ENCODE assay signal across 9 cellular contexts in the genomic region with DNA sequence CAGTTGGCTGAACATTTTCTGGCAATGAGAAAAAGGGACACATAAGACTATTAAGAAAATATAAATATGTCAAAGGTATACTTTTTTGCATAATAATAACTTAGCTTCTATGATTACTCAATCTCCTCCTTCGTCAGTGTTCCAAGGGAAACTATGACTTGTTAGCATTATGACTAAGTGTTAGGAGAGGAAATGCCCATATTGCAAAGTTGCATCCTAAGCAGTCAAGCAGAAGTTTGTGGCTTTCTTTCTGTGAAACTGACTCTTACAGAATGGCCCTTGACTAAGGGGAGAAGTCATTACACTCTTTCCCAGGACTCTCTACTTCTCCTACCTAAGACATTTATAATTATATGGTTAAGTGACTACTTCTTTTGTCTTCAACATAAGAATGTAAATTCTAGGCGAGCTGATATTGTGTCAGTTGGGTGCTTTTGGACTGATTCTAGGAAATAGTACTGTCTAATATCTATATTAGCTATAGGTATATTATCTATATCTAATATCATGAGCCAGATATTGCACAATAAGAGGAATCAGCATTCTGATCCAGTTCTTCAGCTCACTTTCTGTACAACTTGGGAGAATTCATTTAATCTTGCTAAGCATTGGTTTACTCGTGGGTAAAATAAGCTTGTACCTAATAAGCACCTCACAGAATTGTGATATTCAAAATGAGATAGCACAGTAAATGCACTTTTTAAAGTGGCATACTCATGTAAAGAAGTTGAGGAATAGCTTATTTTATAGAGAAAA. TPM values are rescaled to one million over a fixed set of nuclear protein-coding genes. Genes with fewer than 3 reads are reported as not detected.
DNase-seq lines count a peak whose midpoint lies in the region; ATAC-seq, FAIRE-seq and TF ChIP-seq lines count a peak whose summit lies in the region.
"Had no signal": no experiment of that assay in that cellular context is flagged by ENCODE, and none has a peak within 500 bp of the region (broad histone marks: within the 10 kb centered on the region; RNA-seq: fewer than 3 reads in every experiment).

No MANE protein-coding gene starts in this region.

- H3K9me3 ChIP-seq in Peyer's patch = no peaks in the 10 kb centered on the region

- H3K9me3 Mint-ChIP-seq in activated T-cell treated with anti-CD3 and anti-CD28 coated beads, Interleukin-2, amount 50 U/mL, for 4 hours = no peaks in the 10 kb centered on the region
- no peaks in the 10 kb centered on the region for H3K9me3 Mint-ChIP-seq in stimulated activated naive B cell treated with anti-CD40 and anti-IgM and Interleukin-4, amounts not matched to agents 10 μg/mL and 1 μg/mL and 100 μg/mL, for 72 hours
- H3K9me3 Mint-ChIP-seq: naive B cell had no signal

- no peaks in the 10 kb centered on the region for H3K36me3 ChIP-seq in bronchial epithelial cell (ENCODE audit: control insufficient read depth, insufficient read depth, low read length)
- H3K36me3 ChIP-seq in Peyer's patch = no peaks in the 10 kb centered on the region

- ATAC-seq in activated T-cell treated with anti-CD3 and anti-CD28 coated beads, Interleukin-2, amount 50 U/mL, for 4 hours = peak; percentile 98 to 99
- ATAC-seq in HG03565 (IDR thresholded peaks at IDR 0.05; ENCODE audit: unreplicated experiment) (peak; percentile 82), HG02798 (IDR thresholded peaks at IDR 0.05; ENCODE audit: poor library complexity, unreplicated experiment) (no peak)
- ATAC-seq in stimulated activated naive B cell treated with anti-CD40 and anti-IgM and Interleukin-4, amounts not matched to agents 10 μg/mL and 1 μg/mL and 100 μg/mL, for 72 hours (replicated peaks) = peak; percentile 56 to 94

- H3K27me3 ChIP-seq in bronchial epithelial cell (ENCODE audit: control insufficient read depth, insufficient read depth, low read length) (no peaks in the 10 kb centered on the region), Peyer's patch (no peaks in the 10 kb centered on the region)

- no peak for TF ChIP-seq POLR2A in Peyer's patch (IDR thresholded peaks at IDR 0.05)

- no peaks in the 10 kb centered on the region for H3K4me1 Mint-ChIP-seq in activated T-cell treated with anti-CD3 and anti-CD28 coated beads, Interleukin-2, amount 50 U/mL, for 4 hours (ENCODE audit: low read depth)
- H3K4me1 Mint-ChIP-seq in stimulated activated naive B cell treated with anti-CD40 and anti-IgM and Interleukin-4, amounts not matched to agents 10 μg/mL and 1 μg/mL and 100 μg/mL, for 72 hours = no peaks in the 10 kb centered on the region
- H3K4me1 Mint-ChIP-seq: naive B cell had no signal

- no peaks in the 10 kb centered on the region for H3K36me3 Mint-ChIP-seq in activated T-cell treated with anti-CD3 and anti-CD28 coated beads, Interleukin-2, amount 50 U/mL, for 4 hours (ENCODE audit: insufficient read depth)
- H3K36me3 Mint-ChIP-seq in stimulated activated naive B cell treated with anti-CD40 and anti-IgM and Interleukin-4, amounts not matched to agents 10 μg/mL and 1 μg/mL and 100 μg/mL, for 72 hours = no peaks in the 10 kb centered on the region
- H3K36me3 Mint-ChIP-seq: naive B cell had no signal

- FAIRE-seq in bronchial epithelial cell (lab: Jason Lieb, UNC) = no peak

- H3K4me3 Mint-ChIP-seq in activated T-cell treated with anti-CD3 and anti-CD28 coated beads, Interleukin-2, amount 50 U/mL, for 4 hours = no peak overlapping the region
- H3K4me3 Mint-ChIP-seq in stimulated activated naive B cell treated with anti-CD40 and anti-IgM and Interleukin-4, amounts not matched to agents 10 μg/mL and 1 μg/mL and 100 μg/mL, for 72 hours = no peak overlapping the region
- H3K4me3 Mint-ChIP-seq: naive B cell had no signal

- H3K27me3 Mint-ChIP-seq in activated T-cell treated with anti-CD3 and anti-CD28 coated beads, Interleukin-2, amount 50 U/mL, for 4 hours (ENCODE audit: low read depth) = peaks cover 7% of the 10 kb centered on the region
- H3K27me3 Mint-ChIP-seq in stimulated activated naive B cell treated with anti-CD40 and anti-IgM and Interleukin-4, amounts not matched to agents 10 μg/mL and 1 μg/mL and 100 μg/mL, for 72 hours = peaks cover 4 to 6% of the 10 kb centered on the region in 2 donors

- no peak for TF ChIP-seq CTCF in bronchial epithelial cell (IDR thresholded peaks at IDR 0.05; ENCODE audit: insufficient read depth, low read length, severe bottlenecking)
- no peak for TF ChIP-seq CTCF in Peyer's patch (IDR thresholded peaks at IDR 0.05)

- no peaks in the 10 kb centered on the region for H3K4me1 ChIP-seq in Peyer's patch

- H3K4me3 ChIP-seq in bronchial epithelial cell (ENCODE audit: low read depth, low read length) (no peak overlapping the region), Peyer's patch (no peak overlapping the region)

- H3K27ac ChIP-seq in caudate nucleus (ENCODE audit: low read depth, low read length) (no peak overlapping the region), Peyer's patch (no peak overlapping the region)

- no peak overlapping the region for H3K27ac Mint-ChIP-seq in stimulated activated naive B cell treated with anti-CD40 and anti-IgM and Interleukin-4, amounts not matched to agents 10 μg/mL and 1 μg/mL and 100 μg/mL, for 72 hours
- H3K27ac Mint-ChIP-seq: naive B cell had no signal

- no peak for DNase-seq in activated T-cell treated with anti-CD3 and anti-CD28 coated beads, Interleukin-2, amount 50 U/mL, for 4 hours
- DNase-seq in activated T-cell treated with anti-CD3 and anti-CD28 coated beads, Interleukin-2, amount 50 U/mL, for 1 hour = no peak
- DNase-seq in bronchial epithelial cell (ENCODE audit: low read depth) (peak; percentile 99), caudate nucleus (lab: John Stamatoyannopoulos, UW) (no peak), Peyer's patch (no peak)
- DNase-seq in stimulated activated naive B cell treated with anti-CD40 and anti-IgM and Interleukin-4, amounts not matched to agents 10 μg/mL and 1 μg/mL and 100 μg/mL, for 72 hours = no peak
- DNase-seq: naive B cell had no signal

RNA-seq across cellular contexts. Expression of a gene that starts 16.4 kb away (rescaled TPM):
- not detected for total RNA-seq in activated T-cell treated with anti-CD3 and anti-CD28 coated beads, Interleukin-2, amount 50 U/mL, for 4 hours
- total RNA-seq in bronchial epithelial cell = not detected in 2 replicates
- total RNA-seq in Peyer's patch = not detected

RNA-seq across cellular contexts. Expression of a gene that starts 18.1 kb away (rescaled TPM):
- not detected for total RNA-seq in activated T-cell treated with anti-CD3 and anti-CD28 coated beads, Interleukin-2, amount 50 U/mL, for 4 hours
- total RNA-seq in bronchial epithelial cell (not detected in 2 replicates), Peyer's patch (not detected)

RNA-seq across cellular contexts. Expression of a gene that starts 51.9 kb away (rescaled TPM):
- not detected for total RNA-seq in activated T-cell treated with anti-CD3 and anti-CD28 coated beads, Interleukin-2, amount 50 U/mL, for 4 hours
- total RNA-seq in bronchial epithelial cell = not detected in 2 replicates
- total RNA-seq in Peyer's patch = not detected
